ENCODE assay signal across 11 cellular contexts in the genomic region with DNA sequence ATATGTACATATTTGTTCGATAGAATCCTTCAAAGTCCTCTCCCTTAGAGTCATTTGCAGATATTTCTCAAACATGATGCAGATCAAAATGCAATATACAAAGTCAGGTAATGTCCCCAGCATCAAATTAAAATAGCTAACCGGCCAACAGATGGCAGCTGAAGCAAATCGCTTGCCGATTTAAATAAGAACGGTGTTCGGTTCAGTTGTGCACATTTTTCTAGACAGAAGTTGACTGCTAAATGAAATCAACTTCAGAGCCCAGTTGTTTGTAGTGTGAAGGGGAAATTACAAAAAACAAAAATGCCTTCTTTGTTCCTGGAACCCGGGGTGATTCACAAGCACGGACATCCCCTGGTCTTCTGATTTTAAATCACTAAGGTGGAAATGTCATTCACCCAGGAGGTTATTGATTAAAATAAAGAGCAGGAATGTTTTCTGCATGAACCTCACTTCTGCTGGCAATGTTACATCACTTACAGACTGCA.
A peak's percentile ranks its signal among the peaks of the same experiment; 100 is the strongest.
DNase-seq lines count a peak whose midpoint lies in the region; TF ChIP-seq lines count a peak whose summit lies in the region.
"Had no signal": no experiment of that assay in that cellular context is flagged by ENCODE, and none has a peak within 500 bp of the region (broad histone marks: within the 10 kb centered on the region; RNA-seq: fewer than 3 reads in every experiment).

No MANE protein-coding gene starts in this region.

- peak overlapping the region; percentile 92 to 96 (median 96) for H3K27ac Mint-ChIP-seq in IgD-negative memory B cell
- peak overlapping the region; percentile 52 for H3K27ac Mint-ChIP-seq in activated naive CD8-positive, alpha-beta T cell treated with anti-CD3 and anti-CD28 coated beads for 36 hours
- peak overlapping the region; percentile 47 for H3K27ac Mint-ChIP-seq in neural crest cell (ENCODE audit: unreplicated experiment)
- H3K27ac Mint-ChIP-seq in Calu3 (ENCODE audit: unreplicated experiment): no peak overlapping the region
- H3K27ac Mint-ChIP-seq: activated T-helper 2 cell treated with anti-CD3 and anti-CD28 coated beads, Interferon-gamma antibody, Interleukin-2, Interleukin-4, amounts not matched to agents 10 μg/mL and 5 μg/mL and 100 μg/mL, durations not matched to agents 14 hours and 24 hours and 36 hours had no signal

- CTCF ChIA-PET in Calu3 (lab: Charles Lee): interaction anchor here (0.5 to 1.0 kb wide), 2 partner anchors 226 to 393 kb away, joined by 3 to 4 read pairs; no protein-coding TSS in a partner anchor

- no peaks in the 10 kb centered on the region for H3K27me3 Mint-ChIP-seq in IgD-negative memory B cell
- peaks cover 7% of the 10 kb centered on the region for H3K27me3 Mint-ChIP-seq in activated naive CD8-positive, alpha-beta T cell treated with anti-CD3 and anti-CD28 coated beads for 36 hours
- H3K27me3 Mint-ChIP-seq in neural crest cell (ENCODE audit: low read depth): no peaks in the 10 kb centered on the region
- H3K27me3 Mint-ChIP-seq in Calu3 (ENCODE audit: unreplicated experiment): peaks cover 66% of the 10 kb centered on the region

- TF ChIP-seq CTCF in neural crest cell (conservative IDR thresholded peaks at IDR 0.05) (no peak), Calu3 (IDR thresholded peaks at IDR 0.05; ENCODE audit: unreplicated experiment) (no peak)

- H3K36me3 Mint-ChIP-seq in IgD-negative memory B cell (no peaks in the 10 kb centered on the region), neural crest cell (ENCODE audit: low read depth) (no peaks in the 10 kb centered on the region), Calu3 (ENCODE audit: insufficient read depth, unreplicated experiment) (no peaks in the 10 kb centered on the region)
- no peaks in the 10 kb centered on the region for H3K36me3 Mint-ChIP-seq in activated naive CD8-positive, alpha-beta T cell treated with anti-CD3 and anti-CD28 coated beads for 36 hours

- H3K4me1 Mint-ChIP-seq in IgD-negative memory B cell: peaks cover 83 to 89% (median 85%) of the 10 kb centered on the region in 3 donors
- H3K4me1 Mint-ChIP-seq in activated naive CD8-positive, alpha-beta T cell treated with anti-CD3 and anti-CD28 coated beads for 36 hours: peaks cover 9% of the 10 kb centered on the region
- H3K4me1 Mint-ChIP-seq in neural crest cell: peaks cover 37% of the 10 kb centered on the region
- peaks cover 9% of the 10 kb centered on the region for H3K4me1 Mint-ChIP-seq in Calu3 (ENCODE audit: low read depth, unreplicated experiment)

- peak overlapping the region; percentile 61 to 84 (median 77) for H3K4me3 Mint-ChIP-seq in IgD-negative memory B cell
- no peak overlapping the region for H3K4me3 Mint-ChIP-seq in activated naive CD8-positive, alpha-beta T cell treated with anti-CD3 and anti-CD28 coated beads for 36 hours
- peak overlapping the region; percentile 43 for H3K4me3 Mint-ChIP-seq in neural crest cell
- H3K4me3 Mint-ChIP-seq in Calu3 (ENCODE audit: low read depth, unreplicated experiment): no peak overlapping the region
- H3K4me3 Mint-ChIP-seq: central memory CD8-positive, alpha-beta T cell had no signal

- BruUV-seq in Calu3 (replicated peaks; lab: Mats Ljungman, UMichigan): no TSS peak

- DNase-seq in activated naive CD8-positive, alpha-beta T cell treated with anti-CD3 and anti-CD28 coated beads for 36 hours: no peak
- no peak for DNase-seq in neural crest cell (ENCODE audit: low read depth, low spot score)
- DNase-seq in GF-D8 (lab: John Stamatoyannopoulos, UW): no peak
- no peak for DNase-seq in Calu3
- no peak for DNase-seq in GDM1 (lab: John Stamatoyannopoulos, UW)
- DNase-seq in GM03348 (ENCODE audit: low spot score): no peak
- DNase-seq: RPMI8226 had no signal

- peak overlapping the region; percentile 20; the same call in 1 of the 2 replicates for H3K4me3 ChIP-seq in GM08714 (ENCODE audit: low read length)

- intact Hi-C loops in Calu3 (cut with micrococcal nuclease; ENCODE audit: unreplicated experiment): loop anchor here (1.0 kb wide), 1 partner anchor 226 kb away; no protein-coding TSS in a partner anchor

- H3K9me3 Mint-ChIP-seq in IgD-negative memory B cell (no peaks in the 10 kb centered on the region), neural crest cell (no peaks in the 10 kb centered on the region), Calu3 (ENCODE audit: low read depth, unreplicated experiment) (no peaks in the 10 kb centered on the region)
- no peaks in the 10 kb centered on the region for H3K9me3 Mint-ChIP-seq in activated naive CD8-positive, alpha-beta T cell treated with anti-CD3 and anti-CD28 coated beads for 36 hours
- H3K9me3 Mint-ChIP-seq: activated T-helper 2 cell treated with anti-CD3 and anti-CD28 coated beads, Interferon-gamma antibody, Interleukin-2, Interleukin-4, amounts not matched to agents 10 μg/mL and 5 μg/mL and 100 μg/mL, durations not matched to agents 14 hours and 24 hours and 36 hours; central memory CD8-positive, alpha-beta T cell had no signal

Comparison
In these comparisons a context has a peak if more than half of its experiments do, and no peak if none do; other contexts are left out.
1. H3K4me3 Mint-ChIP-seq: peak in IgD-negative memory B cell (4 of 4) and neural crest cell (single experiment); none in activated naive CD8-positive, alpha-beta T cell treated with anti-CD3 and anti-CD28 coated beads for 36 hours (single experiment) and Calu3 (single experiment).